ENCODE assay signal across 12 cellular contexts in genomic region chr1:236515443-236515958, GRCh38. TPM values are rescaled to one million over a fixed set of nuclear protein-coding genes. Genes with fewer than 3 reads are reported as not detected.
DNase-seq lines count a peak whose midpoint lies in the region; ATAC-seq, FAIRE-seq and TF ChIP-seq lines count a peak whose summit lies in the region.
"Had no signal": no experiment of that assay in that cellular context is flagged by ENCODE, and none has a peak within 500 bp of the region (broad histone marks: within the 10 kb centered on the region; RNA-seq: fewer than 3 reads in every experiment).

No MANE protein-coding gene starts in this region.

- H3K36me3 ChIP-seq in HEK293 (ENCODE audit: control insufficient read depth in 2 of 2, insufficient read depth in 1 of 2, low read length in 2 of 2) (no peaks in the 10 kb centered on the region), pancreas (no peaks in the 10 kb centered on the region)
- H3K36me3 ChIP-seq: MG63, WERI-Rb-1 had no signal

- TF ChIP-seq CTCF in HEK293 (tag by site-specific recombination; IDR thresholded peaks at IDR 0.05) (no peak), VCaP (conservative IDR thresholded peaks at IDR 0.05) (no peak), pancreas (IDR thresholded peaks at IDR 0.05) (no peak)

- H3K4me1 ChIP-seq in HEK293 (ENCODE audit: control insufficient read depth, insufficient read depth, low read length), result peaks cover 23% of the 10 kb centered on the region
- peaks cover 16 to 49% (median 36%) of the 10 kb centered on the region in 3 donors for H3K4me1 ChIP-seq in pancreas

- H3K9me3 ChIP-seq in HEK293 (ENCODE audit: control insufficient read depth, insufficient read depth, low read depth, low read length) (no peaks in the 10 kb centered on the region), pancreas (no peaks in the 10 kb centered on the region)
- H3K9me3 ChIP-seq: MG63 had no signal

- H3K27me3 ChIP-seq in pancreas, result no peaks in the 10 kb centered on the region
- H3K27me3 ChIP-seq: MG63 had no signal

- peak; percentile 79 to 88 (median 80) for ATAC-seq in pancreas
- ATAC-seq: esophagus mucosa; naive thymus-derived CD8-positive, alpha-beta T cell had no signal

- intact Hi-C loops in pancreas (cut with DNase I), result no loop called here

- CTCF ChIA-PET in HEK293 (lab: Yijun Ruan, JAX), result interaction anchor here (1.6 kb wide), 1 partner anchor 26 kb away, joined by 3 read pairs; no protein-coding TSS in a partner anchor

- DNase-seq in NCI-H2029 treated with DMSO at 0.1 percent for 48 hours (lab: John Stamatoyannopoulos, UW), result peak; percentile 93
- peak in 4 of 6 donors; percentile 42 to 69 (median 50) for DNase-seq in pancreas
- no peak for DNase-seq in islet precursor cell
- DNase-seq in 8988T, result no peak
- DNase-seq in activated CD8-positive, alpha-beta memory T cell treated with anti-CD3 and anti-CD28 coated beads, Interleukin-2, amount 50 U/mL, for 48 hours, result no peak
- DNase-seq: MG63; naive thymus-derived CD8-positive, alpha-beta T cell; stimulated activated naive B cell treated with anti-CD40 and anti-IgM and Interleukin-4, amounts not matched to agents 10 μg/mL and 1 μg/mL and 100 μg/mL, for 72 hours; WERI-Rb-1 had no signal

- 19 to 25% methylated on average over 4 of the region's 4 CpGs for WGBS in pancreas, 2 donors

- H3K4me3 ChIP-seq in HEK293 (ENCODE audit: low read depth, low read length), result no peak overlapping the region
- no peak overlapping the region for H3K4me3 ChIP-seq in pancreas
- H3K4me3 ChIP-seq: MG63 had no signal

- POLR2A ChIA-PET in HEK293 (lab: Yijun Ruan, JAX), result interaction anchor here (1.8 kb wide), 1 partner anchor 8 kb away, joined by 9 read pairs; no protein-coding TSS in a partner anchor

- FAIRE-seq in pancreas (lab: Jason Lieb, UNC), result no peak

- peak overlapping the region; percentile 64 for H3K27ac ChIP-seq in HEK293 (ENCODE audit: extremely low read depth, low read depth, low read length)
- peak overlapping the region; percentile 99 for H3K27ac ChIP-seq in VCaP
- H3K27ac ChIP-seq in pancreas, result peak overlapping the region; percentile 6 to 75 (median 38)
- H3K27ac ChIP-seq: WERI-Rb-1 had no signal

TF ChIP-seq in HEK293, 187 proteins besides CTCF, POLR2A, EP300 and RAD21:
- TF ChIP-seq ZNF558 (tag by site-specific recombination; IDR thresholded peaks at IDR 0.05) (no peak), ZNF692 (tag by site-specific recombination; IDR thresholded peaks at IDR 0.05) (no peak), ZNF623 (tag by site-specific recombination; IDR thresholded peaks at IDR 0.05) (no peak), FEZF1 (tag by site-specific recombination; IDR thresholded peaks at IDR 0.05) (peak; percentile 10; the same call in 1 of the 2 replicates), ZNF121 (tag by site-specific recombination; IDR thresholded peaks at IDR 0.05) (no peak), ZNF707 (tag by site-specific recombination; IDR thresholded peaks at IDR 0.05) (no peak), ZNF140 (tag by site-specific recombination; IDR thresholded peaks at IDR 0.05) (no peak), ZNF274 (IDR thresholded peaks at IDR 0.05; ENCODE audit: low read length) (no peak), ZNF274 (tag by site-specific recombination; IDR thresholded peaks at IDR 0.05; ENCODE audit: borderline replicate concordance) (no peak), OSR2 (tag by site-specific recombination; IDR thresholded peaks at IDR 0.05) (peak; percentile 82), IKZF3 (tag by site-specific recombination; IDR thresholded peaks at IDR 0.05) (peak; percentile 68), TCF7L2 (IDR thresholded peaks at IDR 0.05; ENCODE audit: borderline replicate concordance, low read depth, low read length) (no peak), WT1 (tag by site-specific recombination; IDR thresholded peaks at IDR 0.05) (peak; percentile 80), ZNF501 (tag by site-specific recombination; IDR thresholded peaks at IDR 0.05) (no peak), ZBTB48 (tag by site-specific recombination; IDR thresholded peaks at IDR 0.05) (0 out of 2 replicates have a peak, but pooled peaks have one; percentile 49), PRDM10 (tag by site-specific recombination; IDR thresholded peaks at IDR 0.05) (peak; percentile 78), ZFP69B (tag by site-specific recombination; IDR thresholded peaks at IDR 0.05) (no peak), ZSCAN30 (tag by site-specific recombination; IDR thresholded peaks at IDR 0.05) (0 out of 2 replicates have a peak, but pooled peaks have one; percentile 33)

RNA-seq across cellular contexts. Expression of gene LGALS8, which starts 8.3 kb away (rescaled TPM):
- 10 to 100 TPM; 18.5 to 55.1 (median 27.2) TPM for total RNA-seq in pancreas
- polyA plus RNA-seq in pancreas, result 10 to 100 TPM; 18.8 to 30.7 TPM

Comparison
In these comparisons a context has a peak if more than half of its experiments do, and no peak if none do; other contexts are left out.
1. H3K27ac ChIP-seq: peak in every context shown above with its lines; median percentile 99 in VCaP; 64 in HEK293; 38 in pancreas.
2. DNase-seq: peak in NCI-H2029 treated with DMSO at 0.1 percent for 48 hours (single experiment) and pancreas (4 of 6); none in islet precursor cell (single experiment), 8988T (single experiment) and activated CD8-positive, alpha-beta memory T cell treated with anti-CD3 and anti-CD28 coated beads, Interleukin-2, amount 50 U/mL, for 48 hours (single experiment).